1 cellular context compared by ENCODE assay signal in genomic region chrX:16162391-16162790, GRCh38.
TF ChIP-seq lines count a peak whose summit lies in the region.

No MANE protein-coding gene starts in this region.

TF ChIP-seq in GM23338, 12 proteins besides CTCF, POLR2A, EP300 and RAD21:
- TF ChIP-seq, protein P1, sequence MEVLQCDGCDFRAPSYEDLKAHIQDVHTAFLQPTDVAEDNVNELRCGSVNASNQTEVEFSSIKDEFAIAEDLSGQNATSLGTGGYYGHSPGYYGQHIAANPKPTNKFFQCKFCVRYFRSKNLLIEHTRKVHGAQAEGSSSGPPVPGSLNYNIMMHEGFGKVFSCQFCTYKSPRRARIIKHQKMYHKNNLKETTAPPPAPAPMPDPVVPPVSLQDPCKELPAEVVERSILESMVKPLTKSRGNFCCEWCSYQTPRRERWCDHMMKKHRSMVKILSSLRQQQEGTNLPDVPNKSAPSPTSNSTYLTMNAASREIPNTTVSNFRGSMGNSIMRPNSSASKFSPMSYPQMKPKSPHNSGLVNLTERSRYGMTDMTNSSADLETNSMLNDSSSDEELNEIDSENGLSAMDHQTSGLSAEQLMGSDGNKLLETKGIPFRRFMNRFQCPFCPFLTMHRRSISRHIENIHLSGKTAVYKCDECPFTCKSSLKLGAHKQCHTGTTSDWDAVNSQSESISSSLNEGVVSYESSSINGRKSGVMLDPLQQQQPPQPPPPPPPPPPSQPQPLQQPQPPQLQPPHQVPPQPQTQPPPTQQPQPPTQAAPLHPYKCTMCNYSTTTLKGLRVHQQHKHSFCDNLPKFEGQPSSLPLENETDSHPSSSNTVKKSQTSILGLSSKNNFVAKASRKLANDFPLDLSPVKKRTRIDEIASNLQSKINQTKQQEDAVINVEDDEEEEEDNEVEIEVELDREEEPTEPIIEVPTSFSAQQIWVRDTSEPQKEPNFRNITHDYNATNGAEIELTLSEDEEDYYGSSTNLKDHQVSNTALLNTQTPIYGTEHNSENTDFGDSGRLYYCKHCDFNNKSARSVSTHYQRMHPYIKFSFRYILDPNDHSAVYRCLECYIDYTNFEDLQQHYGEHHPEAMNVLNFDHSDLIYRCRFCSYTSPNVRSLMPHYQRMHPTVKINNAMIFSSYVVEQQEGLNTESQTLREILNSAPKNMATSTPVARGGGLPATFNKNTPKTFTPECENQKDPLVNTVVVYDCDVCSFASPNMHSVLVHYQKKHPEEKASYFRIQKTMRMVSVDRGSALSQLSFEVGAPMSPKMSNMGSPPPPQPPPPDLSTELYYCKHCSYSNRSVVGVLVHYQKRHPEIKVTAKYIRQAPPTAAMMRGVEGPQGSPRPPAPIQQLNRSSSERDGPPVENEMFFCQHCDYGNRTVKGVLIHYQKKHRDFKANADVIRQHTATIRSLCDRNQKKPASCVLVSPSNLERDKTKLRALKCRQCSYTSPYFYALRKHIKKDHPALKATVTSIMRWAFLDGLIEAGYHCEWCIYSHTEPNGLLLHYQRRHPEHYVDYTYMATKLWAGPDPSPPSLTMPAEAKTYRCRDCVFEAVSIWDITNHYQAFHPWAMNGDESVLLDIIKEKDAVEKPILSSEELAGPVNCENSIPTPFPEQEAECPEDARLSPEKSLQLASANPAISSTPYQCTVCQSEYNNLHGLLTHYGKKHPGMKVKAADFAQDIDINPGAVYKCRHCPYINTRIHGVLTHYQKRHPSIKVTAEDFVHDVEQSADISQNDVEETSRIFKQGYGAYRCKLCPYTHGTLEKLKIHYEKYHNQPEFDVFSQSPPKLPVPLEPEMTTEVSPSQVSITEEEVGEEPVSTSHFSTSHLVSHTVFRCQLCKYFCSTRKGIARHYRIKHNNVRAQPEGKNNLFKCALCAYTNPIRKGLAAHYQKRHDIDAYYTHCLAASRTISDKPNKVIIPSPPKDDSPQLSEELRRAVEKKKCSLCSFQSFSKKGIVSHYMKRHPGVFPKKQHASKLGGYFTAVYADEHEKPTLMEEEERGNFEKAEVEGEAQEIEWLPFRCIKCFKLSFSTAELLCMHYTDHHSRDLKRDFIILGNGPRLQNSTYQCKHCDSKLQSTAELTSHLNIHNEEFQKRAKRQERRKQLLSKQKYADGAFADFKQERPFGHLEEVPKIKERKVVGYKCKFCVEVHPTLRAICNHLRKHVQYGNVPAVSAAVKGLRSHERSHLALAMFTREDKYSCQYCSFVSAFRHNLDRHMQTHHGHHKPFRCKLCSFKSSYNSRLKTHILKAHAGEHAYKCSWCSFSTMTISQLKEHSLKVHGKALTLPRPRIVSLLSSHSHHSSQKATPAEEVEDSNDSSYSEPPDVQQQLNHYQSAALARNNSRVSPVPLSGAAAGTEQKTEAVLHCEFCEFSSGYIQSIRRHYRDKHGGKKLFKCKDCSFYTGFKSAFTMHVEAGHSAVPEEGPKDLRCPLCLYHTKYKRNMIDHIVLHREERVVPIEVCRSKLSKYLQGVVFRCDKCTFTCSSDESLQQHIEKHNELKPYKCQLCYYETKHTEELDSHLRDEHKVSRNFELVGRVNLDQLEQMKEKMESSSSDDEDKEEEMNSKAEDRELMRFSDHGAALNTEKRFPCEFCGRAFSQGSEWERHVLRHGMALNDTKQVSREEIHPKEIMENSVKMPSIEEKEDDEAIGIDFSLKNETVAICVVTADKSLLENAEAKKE (CRISPR knock-in tag; IDR thresholded peaks at IDR 0.05): no peak
- TF ChIP-seq JUNB (IDR thresholded peaks at IDR 0.05; ENCODE audit: unreplicated experiment) (no peak), ZNF114 (CRISPR knock-in tag; IDR thresholded peaks at IDR 0.05) (no peak), CREB1 (CRISPR knock-in tag; IDR thresholded peaks at IDR 0.05; ENCODE audit: low read depth) (no peak), STAT1 (IDR thresholded peaks at IDR 0.05; ENCODE audit: unreplicated experiment) (no peak), POLR2AphosphoS5 (IDR thresholded peaks at IDR 0.05; ENCODE audit: low read depth) (no peak), EZH2 (IDR thresholded peaks at IDR 0.05; ENCODE audit: low read depth, unreplicated experiment) (no peak), NANOG (IDR thresholded peaks at IDR 0.05; ENCODE audit: borderline replicate concordance) (no peak), ZNF331 (CRISPR knock-in tag; IDR thresholded peaks at IDR 0.05; ENCODE audit: low read depth) (no peak), EZH2phosphoT487 (IDR thresholded peaks at IDR 0.05; ENCODE audit: unreplicated experiment) (no peak)
- TF ChIP-seq, protein P2, sequence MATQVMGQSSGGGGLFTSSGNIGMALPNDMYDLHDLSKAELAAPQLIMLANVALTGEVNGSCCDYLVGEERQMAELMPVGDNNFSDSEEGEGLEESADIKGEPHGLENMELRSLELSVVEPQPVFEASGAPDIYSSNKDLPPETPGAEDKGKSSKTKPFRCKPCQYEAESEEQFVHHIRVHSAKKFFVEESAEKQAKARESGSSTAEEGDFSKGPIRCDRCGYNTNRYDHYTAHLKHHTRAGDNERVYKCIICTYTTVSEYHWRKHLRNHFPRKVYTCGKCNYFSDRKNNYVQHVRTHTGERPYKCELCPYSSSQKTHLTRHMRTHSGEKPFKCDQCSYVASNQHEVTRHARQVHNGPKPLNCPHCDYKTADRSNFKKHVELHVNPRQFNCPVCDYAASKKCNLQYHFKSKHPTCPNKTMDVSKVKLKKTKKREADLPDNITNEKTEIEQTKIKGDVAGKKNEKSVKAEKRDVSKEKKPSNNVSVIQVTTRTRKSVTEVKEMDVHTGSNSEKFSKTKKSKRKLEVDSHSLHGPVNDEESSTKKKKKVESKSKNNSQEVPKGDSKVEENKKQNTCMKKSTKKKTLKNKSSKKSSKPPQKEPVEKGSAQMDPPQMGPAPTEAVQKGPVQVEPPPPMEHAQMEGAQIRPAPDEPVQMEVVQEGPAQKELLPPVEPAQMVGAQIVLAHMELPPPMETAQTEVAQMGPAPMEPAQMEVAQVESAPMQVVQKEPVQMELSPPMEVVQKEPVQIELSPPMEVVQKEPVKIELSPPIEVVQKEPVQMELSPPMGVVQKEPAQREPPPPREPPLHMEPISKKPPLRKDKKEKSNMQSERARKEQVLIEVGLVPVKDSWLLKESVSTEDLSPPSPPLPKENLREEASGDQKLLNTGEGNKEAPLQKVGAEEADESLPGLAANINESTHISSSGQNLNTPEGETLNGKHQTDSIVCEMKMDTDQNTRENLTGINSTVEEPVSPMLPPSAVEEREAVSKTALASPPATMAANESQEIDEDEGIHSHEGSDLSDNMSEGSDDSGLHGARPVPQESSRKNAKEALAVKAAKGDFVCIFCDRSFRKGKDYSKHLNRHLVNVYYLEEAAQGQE (IDR thresholded peaks at IDR 0.05; ENCODE audit: unreplicated experiment): no peak
- TF ChIP-seq, protein P3, sequence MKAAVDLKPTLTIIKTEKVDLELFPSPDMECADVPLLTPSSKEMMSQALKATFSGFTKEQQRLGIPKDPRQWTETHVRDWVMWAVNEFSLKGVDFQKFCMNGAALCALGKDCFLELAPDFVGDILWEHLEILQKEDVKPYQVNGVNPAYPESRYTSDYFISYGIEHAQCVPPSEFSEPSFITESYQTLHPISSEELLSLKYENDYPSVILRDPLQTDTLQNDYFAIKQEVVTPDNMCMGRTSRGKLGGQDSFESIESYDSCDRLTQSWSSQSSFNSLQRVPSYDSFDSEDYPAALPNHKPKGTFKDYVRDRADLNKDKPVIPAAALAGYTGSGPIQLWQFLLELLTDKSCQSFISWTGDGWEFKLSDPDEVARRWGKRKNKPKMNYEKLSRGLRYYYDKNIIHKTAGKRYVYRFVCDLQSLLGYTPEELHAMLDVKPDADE (IDR thresholded peaks at IDR 0.05): no peak
